10 cellular contexts compared by ENCODE assay signal in genomic region chr3:172918165-172918564, GRCh38.
DNase-seq lines count a peak whose midpoint lies in the region; ATAC-seq and TF ChIP-seq lines count a peak whose summit lies in the region.
"Had no signal": no experiment of that assay in that cellular context is flagged by ENCODE, and none has a peak within 500 bp of the region (broad histone marks: within the 10 kb centered on the region; RNA-seq: fewer than 3 reads in every experiment).

No MANE protein-coding gene starts in this region.

- DNase-seq in DMS53 (lab: John Stamatoyannopoulos, UW) (peak; percentile 46), NCI-H1930 (lab: John Stamatoyannopoulos, UW) (peak; percentile 7 to 56), brain microvascular endothelial cell (peak; percentile 12), SKM-1 treated with dmso at 0.1 percent for 144 hours (lab: John Stamatoyannopoulos, UW; ENCODE audit: unreplicated experiment) (no peak), SK-N-DZ (ENCODE audit: low spot score) (no peak)
- no peak for DNase-seq in activated effector memory CD4-positive, alpha-beta T cell treated with anti-CD3 and anti-CD28 coated beads, Interleukin-2, amount 50 U/mL, for 16 hours
- DNase-seq: posterior cingulate gyrus had no signal

- in situ Hi-C loops in brain microvascular endothelial cell (cut with HindIII; ENCODE audit: low pct_ligation_motif_present, low sequenced_read_pairs) = no loop called here

- no peak for ATAC-seq in HG03521 (IDR thresholded peaks at IDR 0.05; ENCODE audit: unreplicated experiment)
- ATAC-seq: HCT116 had no signal

- no peaks in the 10 kb centered on the region for H3K9me3 ChIP-seq in mesodermal cell (ENCODE audit: control insufficient read depth, low read length)

- H3K36me3 ChIP-seq in brain microvascular endothelial cell (replicated peaks) (no peaks in the 10 kb centered on the region), mesodermal cell (ENCODE audit: control insufficient read depth, insufficient read depth, low read length) (no peaks in the 10 kb centered on the region)

- H3K27ac ChIP-seq in brain microvascular endothelial cell = no peak overlapping the region
- H3K27ac ChIP-seq in mesodermal cell (ENCODE audit: low read depth, low read length, severe bottlenecking) = peak overlapping the region; percentile 80

- no peaks in the 10 kb centered on the region for H3K27me3 ChIP-seq in brain microvascular endothelial cell (replicated peaks)

- 0 to 40% methylated on average over 1 of the region's 3 CpGs for WGBS in mesodermal cell (ENCODE audit: insufficient coverage in 2 of 2), 2 experiments

- H3K4me1 ChIP-seq in mesodermal cell (ENCODE audit: control insufficient read depth, insufficient read depth, low read length, poor library complexity, severe bottlenecking) = peaks cover 39% of the 10 kb centered on the region

- no peak overlapping the region for H3K4me3 ChIP-seq in brain microvascular endothelial cell (ENCODE audit: low read depth, low read length)
- H3K4me3 ChIP-seq in mesodermal cell (ENCODE audit: extremely low read depth, insufficient read depth, low read length, poor library complexity, severe bottlenecking) = no peak overlapping the region

- no peak for TF ChIP-seq CTCF in brain microvascular endothelial cell (IDR thresholded peaks at IDR 0.05; ENCODE audit: low read depth, low read length, missing control alignments)

Comparison
In these comparisons a context has a peak if more than half of its experiments do, and no peak if none do; other contexts are left out.
1. DNase-seq: peak in DMS53 (single experiment), NCI-H1930 (2 of 2) and brain microvascular endothelial cell (single experiment); none in SKM-1 treated with dmso at 0.1 percent for 144 hours (single experiment), activated effector memory CD4-positive, alpha-beta T cell treated with anti-CD3 and anti-CD28 coated beads, Interleukin-2, amount 50 U/mL, for 16 hours (single experiment) and SK-N-DZ (single experiment).